Comparison of ENCODE assay signal across 10 cellular contexts in the genomic region with DNA sequence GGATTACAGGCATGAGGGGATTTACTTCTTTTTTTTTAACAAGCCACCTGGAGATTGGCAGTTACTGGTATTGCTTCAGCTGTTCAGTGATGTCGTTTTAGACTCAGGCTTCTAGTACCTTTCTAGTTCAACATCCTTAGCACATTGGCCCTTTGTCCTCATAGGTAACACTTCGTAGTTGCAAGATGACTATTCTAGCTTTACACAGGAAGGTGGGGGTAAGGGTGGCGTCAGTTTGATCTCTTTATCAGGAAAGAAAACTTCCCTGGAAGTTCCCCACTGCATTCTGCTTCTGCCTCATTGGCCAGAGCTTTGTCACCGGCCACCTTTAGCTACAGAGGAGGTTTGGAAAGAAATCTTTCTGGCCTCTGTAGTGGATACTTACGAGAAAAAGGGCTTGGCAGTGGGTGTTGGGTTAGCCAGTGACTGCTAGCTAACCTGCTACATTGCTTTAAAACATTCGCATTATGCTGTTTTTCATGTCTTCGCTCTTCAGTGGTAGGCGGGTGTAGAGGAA. TPM values are rescaled to one million over a fixed set of nuclear protein-coding genes. Genes with fewer than 3 reads are reported as not detected.
A peak's percentile ranks its signal among the peaks of the same experiment; 100 is the strongest.
DNase-seq lines count a peak whose midpoint lies in the region; ATAC-seq and TF ChIP-seq lines count a peak whose summit lies in the region.
"Had no signal": no experiment of that assay in that cellular context is flagged by ENCODE, and none has a peak within 500 bp of the region (broad histone marks: within the 10 kb centered on the region; RNA-seq: fewer than 3 reads in every experiment).

No MANE protein-coding gene starts in this region.

- POLR2A ChIA-PET in activated CD4-positive, alpha-beta memory T cell treated with anti-CD3 and anti-CD28 coated beads, Interleukin-2, amount 10 ng/mL, durations not matched to agents 7 days and 5 days (lab: Charles Lee) = interaction anchor here (0.6 to 3.4 kb wide), 11 partner anchors 9 to 125 kb away, joined by 3 to 9 read pairs (median 4); partner anchors contain the start of genes EIF4ENIF1, PISD and SFI1

- no peak overlapping the region for H3K4me3 ChIP-seq in GM12864 (ENCODE audit: low read depth, low read length)
- H3K4me3 ChIP-seq in mucosa of stomach (ENCODE audit: low read length) = no peak overlapping the region
- H3K4me3 ChIP-seq: stomach had no signal

- no peaks in the 10 kb centered on the region for H3K36me3 ChIP-seq in mucosa of stomach (ENCODE audit: control insufficient read depth, insufficient read depth, low read length)

- peak; percentile 75 for DNase-seq in GM12864 (ENCODE audit: low read depth)
- DNase-seq in activated CD4-positive, alpha-beta memory T cell treated with anti-CD3 and anti-CD28 coated beads, Interleukin-2, amount 10 ng/mL, durations not matched to agents 7 days and 5 days = peak; percentile 41
- no peak for DNase-seq in DMS153 (lab: John Stamatoyannopoulos, UW)
- no peak for DNase-seq in glomerular visceral epithelial cell (ENCODE audit: extremely low spot score)
- DNase-seq: posterior cingulate gyrus, stomach had no signal

- no peaks in the 10 kb centered on the region for H3K27me3 Mint-ChIP-seq in activated CD4-positive, alpha-beta memory T cell treated with anti-CD3 and anti-CD28 coated beads, Interleukin-2, amount 10 ng/mL, durations not matched to agents 7 days and 5 days

- peaks cover 52% of the 10 kb centered on the region for H3K4me1 Mint-ChIP-seq in activated CD4-positive, alpha-beta memory T cell treated with anti-CD3 and anti-CD28 coated beads, Interleukin-2, amount 10 ng/mL, durations not matched to agents 7 days and 5 days

- H3K27ac Mint-ChIP-seq in activated CD4-positive, alpha-beta memory T cell treated with anti-CD3 and anti-CD28 coated beads, Interleukin-2, amount 10 ng/mL, durations not matched to agents 7 days and 5 days = peak overlapping the region; percentile 94

- H3K4me1 ChIP-seq in mucosa of stomach (ENCODE audit: control insufficient read depth, insufficient read depth, low read length) = peaks cover 7% of the 10 kb centered on the region

- peak overlapping the region; percentile 32 for H3K9ac ChIP-seq in mucosa of stomach (ENCODE audit: low read length)

- no peaks in the 10 kb centered on the region for H3K9me3 ChIP-seq in mucosa of stomach (ENCODE audit: control insufficient read depth, low read length)
- H3K9me3 ChIP-seq: stomach had no signal

- no peaks in the 10 kb centered on the region for H3K27me3 ChIP-seq in mucosa of stomach (ENCODE audit: control insufficient read depth, insufficient read depth, low read length)
- H3K27me3 ChIP-seq: stomach had no signal

- no peaks in the 10 kb centered on the region for H3K9me3 Mint-ChIP-seq in activated CD4-positive, alpha-beta memory T cell treated with anti-CD3 and anti-CD28 coated beads, Interleukin-2, amount 10 ng/mL, durations not matched to agents 7 days and 5 days

- peaks cover 52% of the 10 kb centered on the region for H3K36me3 Mint-ChIP-seq in activated CD4-positive, alpha-beta memory T cell treated with anti-CD3 and anti-CD28 coated beads, Interleukin-2, amount 10 ng/mL, durations not matched to agents 7 days and 5 days (ENCODE audit: low read depth)

- ATAC-seq in GM21723 (IDR thresholded peaks at IDR 0.05; ENCODE audit: unreplicated experiment) (peak; percentile 56), HG03135 (IDR thresholded peaks at IDR 0.05; ENCODE audit: unreplicated experiment) (no peak), HG03469 (IDR thresholded peaks at IDR 0.05; ENCODE audit: unreplicated experiment) (no peak)

- peak overlapping the region; percentile 38 for H3K4me3 Mint-ChIP-seq in activated CD4-positive, alpha-beta memory T cell treated with anti-CD3 and anti-CD28 coated beads, Interleukin-2, amount 10 ng/mL, durations not matched to agents 7 days and 5 days

- CTCF ChIA-PET in activated CD4-positive, alpha-beta memory T cell treated with anti-CD3 and anti-CD28 coated beads, Interleukin-2, amount 10 ng/mL, durations not matched to agents 7 days and 5 days (lab: Charles Lee) = interaction anchor here (0.9 to 2.1 kb wide), 3 partner anchors 19 to 93 kb away, joined by 3 to 6 read pairs (median 4); partner anchors contain the start of gene SFI1

- no peak for TF ChIP-seq CTCF in GM12864 (IDR thresholded peaks at IDR 0.05; ENCODE audit: low read depth, low read length, missing control alignments)

RNA-seq across cellular contexts. Expression of gene SFI1, which starts 40.7 kb away (rescaled TPM):
- total RNA-seq in activated CD4-positive, alpha-beta memory T cell treated with anti-CD3 and anti-CD28 coated beads, Interleukin-2, amount 10 ng/mL, durations not matched to agents 7 days and 5 days = 100 to 1,000 TPM; 140 to 145 TPM

RNA-seq across cellular contexts. Expression of gene EIF4ENIF1, which starts 47.4 kb away (rescaled TPM):
- total RNA-seq in activated CD4-positive, alpha-beta memory T cell treated with anti-CD3 and anti-CD28 coated beads, Interleukin-2, amount 10 ng/mL, durations not matched to agents 7 days and 5 days = 10 to 100 TPM; 35.6 to 37.8 TPM

Comparison
In these comparisons a context has a peak if more than half of its experiments do, and no peak if none do; other contexts are left out.
1. DNase-seq: peak in GM12864 (single experiment) and activated CD4-positive, alpha-beta memory T cell treated with anti-CD3 and anti-CD28 coated beads, Interleukin-2, amount 10 ng/mL, durations not matched to agents 7 days and 5 days (single experiment); none in DMS153 (single experiment) and glomerular visceral epithelial cell (single experiment).